15 cellular contexts compared by ENCODE assay signal in genomic region chr5:107926121-107926520, GRCh38.
A peak's percentile ranks its signal among the peaks of the same experiment; 100 is the strongest.
DNase-seq lines count a peak whose midpoint lies in the region; ATAC-seq and TF ChIP-seq lines count a peak whose summit lies in the region.
"Had no signal": no experiment of that assay in that cellular context is flagged by ENCODE, and none has a peak within 500 bp of the region (broad histone marks: within the 10 kb centered on the region; RNA-seq: fewer than 3 reads in every experiment).

No MANE protein-coding gene starts in this region.

- H3K27ac ChIP-seq in DND-41 (ENCODE audit: low read length) (peak overlapping the region; percentile 64), GM23338 (ENCODE audit: low read depth) (no peak overlapping the region), osteoblast (ENCODE audit: low read depth, low read length) (no peak overlapping the region), sigmoid colon (no peak overlapping the region)
- H3K27ac ChIP-seq: GM23248 had no signal

- H3K4me1 Mint-ChIP-seq in GM23338 = peaks cover 9% of the 10 kb centered on the region

- no peak for DNase-seq in DND-41
- DNase-seq in GM23338 (ENCODE audit: low spot score) = no peak
- DNase-seq in NCI-H82 treated with DMSO at 0.1 percent for 48 hours (lab: John Stamatoyannopoulos, UW; ENCODE audit: unreplicated experiment) = peak; percentile 24
- DNase-seq in osteoblast (ENCODE audit: insufficient read length, low spot score, missing footprints) = no peak
- DNase-seq in sigmoid colon = no peak
- DNase-seq: C1 segment of cervical spinal cord; Calu3; CD4-positive, alpha-beta memory T cell; COR-L47; DMS53; DMS79 treated with DMSO at 0.1 percent for 48 hours; GM23248; H9 had no signal

- no peaks in the 10 kb centered on the region for H3K79me2 ChIP-seq in DND-41 (ENCODE audit: insufficient read depth, low read length)
- no peaks in the 10 kb centered on the region for H3K79me2 ChIP-seq in GM23338 (replicated peaks; ENCODE audit: insufficient read depth)
- no peaks in the 10 kb centered on the region for H3K79me2 ChIP-seq in osteoblast (ENCODE audit: insufficient read depth, low read length)

- no peak for ATAC-seq in DND-41 (ENCODE audit: insufficient read depth, low read depth)
- peak; percentile 39; the same call in 2 of the 3 replicates for ATAC-seq in GM23338
- no peak for ATAC-seq in HG02623 (IDR thresholded peaks at IDR 0.05; ENCODE audit: unreplicated experiment)
- ATAC-seq: HCT116 had no signal

- 81 to 86% methylated on average over 1 of the region's 1 CpG for WGBS in sigmoid colon, 2 donors

- no peaks in the 10 kb centered on the region for H3F3A ChIP-seq in GM23338 (replicated peaks; ENCODE audit: low read depth)

- H3K4me3 ChIP-seq in DND-41 (ENCODE audit: low read depth in 1 of 2, low read length in 2 of 2) (no peak overlapping the region), GM23338 (no peak overlapping the region), osteoblast (ENCODE audit: insufficient read depth, low read length) (no peak overlapping the region), sigmoid colon (no peak overlapping the region)
- H3K4me3 ChIP-seq: GM23248 had no signal

- no peak overlapping the region for H3K27ac Mint-ChIP-seq in GM23338
- H3K27ac Mint-ChIP-seq: H9 had no signal

- H3K4me1 ChIP-seq in DND-41 (ENCODE audit: insufficient read depth, low read length) (peaks cover 40% of the 10 kb centered on the region), GM23338 (ENCODE audit: insufficient read depth) (0 out of 2 replicates have a peak, but pooled peaks cover 5% of the 10 kb centered on the region), osteoblast (ENCODE audit: insufficient read depth, low read length) (no peaks in the 10 kb centered on the region), sigmoid colon (no peaks in the 10 kb centered on the region)

- no peaks in the 10 kb centered on the region for H3K9me3 Mint-ChIP-seq in GM23338
- H3K9me3 Mint-ChIP-seq: H9 had no signal

- H3K36me3 Mint-ChIP-seq in GM23338 (ENCODE audit: low read depth) = no peaks in the 10 kb centered on the region

- no peak overlapping the region for H3K4me3 Mint-ChIP-seq in GM23338
- H3K4me3 Mint-ChIP-seq: CD4-positive, alpha-beta memory T cell; H9 had no signal

- intact Hi-C loops in sigmoid colon (cut with DNase I) = no loop called here

- no peak overlapping the region for H3K9ac ChIP-seq in DND-41 (ENCODE audit: low read depth, low read length)
- H3K9ac ChIP-seq: GM23248 had no signal

- H3K4me2 ChIP-seq in DND-41 (ENCODE audit: insufficient read depth, low read length) (no peak overlapping the region), GM23338 (no peak overlapping the region), osteoblast (ENCODE audit: insufficient read depth, low read length) (no peak overlapping the region)

- H3K27me3 ChIP-seq in DND-41 (ENCODE audit: insufficient read depth, low read length, poor library complexity) (no peaks in the 10 kb centered on the region), GM23338 (ENCODE audit: insufficient read depth) (no peaks in the 10 kb centered on the region), osteoblast (ENCODE audit: insufficient read depth, low read length) (no peaks in the 10 kb centered on the region), sigmoid colon (no peaks in the 10 kb centered on the region)

- H3K36me3 ChIP-seq in DND-41 (ENCODE audit: insufficient read depth, low read length) (no peaks in the 10 kb centered on the region), GM23338 (ENCODE audit: insufficient read depth) (no peaks in the 10 kb centered on the region), osteoblast (ENCODE audit: insufficient read depth, low read length) (no peaks in the 10 kb centered on the region), sigmoid colon (no peaks in the 10 kb centered on the region)

- H3K9me3 ChIP-seq in DND-41 (ENCODE audit: insufficient read depth, low read length, severe bottlenecking) (no peaks in the 10 kb centered on the region), osteoblast (ENCODE audit: low read depth, low read length) (no peaks in the 10 kb centered on the region), sigmoid colon (no peaks in the 10 kb centered on the region)

- H2AFZ ChIP-seq in DND-41 (ENCODE audit: low read depth, low read length) (no peak overlapping the region), GM23338 (no peak overlapping the region), osteoblast (ENCODE audit: low read length) (no peak overlapping the region)
- H2AFZ ChIP-seq: GM23248 had no signal

- TF ChIP-seq CTCF in DND-41 (IDR thresholded peaks at IDR 0.05; ENCODE audit: borderline replicate concordance, extremely low read depth, low read length, poor library complexity, severe bottlenecking) (no peak), GM23338 (conservative IDR thresholded peaks at IDR 0.05; ENCODE audit: low read depth in 2 of 2) (no peak), osteoblast (IDR thresholded peaks at IDR 0.05; ENCODE audit: extremely low read depth, low read depth, low read length) (no peak), sigmoid colon (IDR thresholded peaks at IDR 0.05) (no peak)

- H3K9me2 ChIP-seq in GM23338 (ENCODE audit: insufficient read depth) = no peaks in the 10 kb centered on the region

- no peak for TF ChIP-seq EP300 in sigmoid colon (IDR thresholded peaks at IDR 0.05)

- no peak for TF ChIP-seq POLR2A in sigmoid colon (IDR thresholded peaks at IDR 0.05)

- H4K20me1 ChIP-seq in DND-41 (ENCODE audit: insufficient read depth, low read length) (no peaks in the 10 kb centered on the region), GM23338 (replicated peaks; ENCODE audit: insufficient read depth) (no peaks in the 10 kb centered on the region), osteoblast (ENCODE audit: insufficient read depth, low read length) (no peaks in the 10 kb centered on the region)

- H3K27me3 Mint-ChIP-seq in GM23338 (ENCODE audit: insufficient read depth, low read depth, poor library complexity) = no peaks in the 10 kb centered on the region
- H3K27me3 Mint-ChIP-seq: CD4-positive, alpha-beta memory T cell had no signal

TF ChIP-seq in GM23338, 12 proteins besides CTCF, POLR2A, EP300 and RAD21 (continues in another document):
- TF ChIP-seq ZNF114 (CRISPR knock-in tag; IDR thresholded peaks at IDR 0.05) (no peak), ZNF462 (CRISPR knock-in tag; IDR thresholded peaks at IDR 0.05) (no peak)
